14 cellular contexts compared by ENCODE assay signal in genomic region chr3:158718490-158719170, GRCh38. TPM values are rescaled to one million over a fixed set of nuclear protein-coding genes. Genes with fewer than 3 reads are reported as not detected.
DNase-seq lines count a peak whose midpoint lies in the region; TF ChIP-seq lines count a peak whose summit lies in the region.
"Had no signal": no experiment of that assay in that cellular context is flagged by ENCODE, and none has a peak within 500 bp of the region (broad histone marks: within the 10 kb centered on the region; RNA-seq: fewer than 3 reads in every experiment).

No MANE protein-coding gene starts in this region.

- intact Hi-C loops in thyroid gland (cut with DNase I), result no loop called here

- no peak for TF ChIP-seq CTCF in HFFc6 (IDR thresholded peaks at IDR 0.05)
- no peak for TF ChIP-seq CTCF in astrocyte of the spinal cord (IDR thresholded peaks at IDR 0.05; ENCODE audit: low read depth, low read length)
- TF ChIP-seq CTCF in hepatocyte (IDR thresholded peaks at IDR 0.05; ENCODE audit: poor library complexity), result no peak
- no peak for TF ChIP-seq CTCF in thyroid gland (IDR thresholded peaks at IDR 0.05)

- no peaks in the 10 kb centered on the region for H3K27me3 ChIP-seq in ACC112 (ENCODE audit: insufficient read depth, low read length)
- no peaks in the 10 kb centered on the region for H3K27me3 ChIP-seq in hepatocyte
- no peaks in the 10 kb centered on the region for H3K27me3 ChIP-seq in thyroid gland
- H3K27me3 ChIP-seq: adrenal gland; BLaER1 treated with 17β-estradiol and CSF1 and Interleukin-3, amounts not matched to agents 10 nM and 100 nM; spleen had no signal

- H3K79me2 ChIP-seq in ACC112 (ENCODE audit: control insufficient read depth, insufficient read depth, low read length, unreplicated experiment) (no peaks in the 10 kb centered on the region), hepatocyte (peaks cover 2% of the 10 kb centered on the region)

- H3K9me3 ChIP-seq in hepatocyte (ENCODE audit: low read depth) (no peaks in the 10 kb centered on the region), thyroid gland (no peaks in the 10 kb centered on the region)
- H3K9me3 ChIP-seq: adrenal gland, spleen had no signal

- H3K27me3 Mint-ChIP-seq in HFFc6 (ENCODE audit: insufficient read depth), result no peaks in the 10 kb centered on the region; the same call in 1 of the 2 replicates

- WGBS in hepatocyte (ENCODE audit: low lambda C conversion rate, missing lambda C conversion rate), result 84% methylated on average over 5 of the region's 5 CpGs
- 83 to 88% methylated on average over 5 of the region's 5 CpGs for WGBS in thyroid gland, 2 donors

- DNase-seq in HFFc6, result peak; percentile 89
- peak; percentile 98 for DNase-seq in astrocyte of the spinal cord (ENCODE audit: low read depth, low spot score)
- peak; percentile 26 for DNase-seq in hepatocyte (ENCODE audit: low spot score)
- DNase-seq in thyroid gland, result no peak
- no peak for DNase-seq in GM19238 (ENCODE audit: insufficient read length, low spot score)
- DNase-seq in NCI-H2081 treated with DMSO at 0.1 percent for 48 hours (lab: John Stamatoyannopoulos, UW), result no peak
- no peak for DNase-seq in activated T-cell treated with anti-CD3 and anti-CD28 coated beads, Interleukin-2, amount 50 U/mL, for 1 hour
- DNase-seq: activated CD8-positive, alpha-beta memory T cell treated with anti-CD3 and anti-CD28 coated beads for 24 hours; adrenal gland; head of caudate nucleus; NCI-H510A; spleen had no signal

- no peak overlapping the region for H3K4me3 ChIP-seq in ACC112 (ENCODE audit: low read depth, low read length)
- H3K4me3 ChIP-seq in astrocyte of the spinal cord (ENCODE audit: low read depth, low read length), result no peak overlapping the region
- no peak overlapping the region for H3K4me3 ChIP-seq in hepatocyte
- no peak overlapping the region for H3K4me3 ChIP-seq in thyroid gland (replicated peaks in 1 of 3)
- H3K4me3 ChIP-seq: adrenal gland; BLaER1 treated with 17β-estradiol and CSF1 and Interleukin-3, amounts not matched to agents 10 nM and 100 nM; spleen had no signal

- H3K4me2 ChIP-seq in hepatocyte, result no peak overlapping the region
- H3K4me2 ChIP-seq: BLaER1 treated with 17β-estradiol and CSF1 and Interleukin-3, amounts not matched to agents 10 nM and 100 nM had no signal

- no peak for TF ChIP-seq POLR2A in thyroid gland (IDR thresholded peaks at IDR 0.05)

- H2AFZ ChIP-seq in ACC112 (ENCODE audit: low read length, unreplicated experiment) (no peak overlapping the region), hepatocyte (no peak overlapping the region)

- H3K4me1 ChIP-seq in ACC112 (ENCODE audit: control insufficient read depth, insufficient read depth, low read length, unreplicated experiment) (peaks cover 39% of the 10 kb centered on the region), hepatocyte (ENCODE audit: insufficient read depth) (peaks cover 4% of the 10 kb centered on the region), thyroid gland (peaks cover 5 to 11% of the 10 kb centered on the region in 2 donors)

- H3K27ac ChIP-seq in ACC112 (ENCODE audit: low read depth, low read length), result peak overlapping the region; percentile 54
- H3K27ac ChIP-seq in hepatocyte, result peak overlapping the region; percentile 19
- H3K27ac ChIP-seq in thyroid gland, result no peak overlapping the region
- H3K27ac ChIP-seq: adrenal gland; BLaER1 treated with 17β-estradiol and CSF1 and Interleukin-3, amounts not matched to agents 10 nM and 100 nM; spleen had no signal

- H3K4me3 Mint-ChIP-seq in HFFc6, result no peak overlapping the region

- no peaks in the 10 kb centered on the region for H3K9me3 Mint-ChIP-seq in HFFc6

- H3K27ac Mint-ChIP-seq in HFFc6, result peak overlapping the region; percentile 64

- in situ Hi-C loops in astrocyte of the spinal cord (cut with HindIII; ENCODE audit: low sequenced_read_pairs), result no loop called here

- H3K36me3 Mint-ChIP-seq in HFFc6 (ENCODE audit: low read depth), result peaks cover 26% of the 10 kb centered on the region

- no peaks in the 10 kb centered on the region for H4K20me1 ChIP-seq in hepatocyte (ENCODE audit: insufficient read depth, poor library complexity, severe bottlenecking)

- H3K36me3 ChIP-seq in ACC112 (ENCODE audit: insufficient read depth, low read length) (no peaks in the 10 kb centered on the region), hepatocyte (replicated peaks; ENCODE audit: insufficient read depth, low read depth) (no peaks in the 10 kb centered on the region), thyroid gland (no peaks in the 10 kb centered on the region)
- H3K36me3 ChIP-seq: adrenal gland had no signal

- H3K9me2 ChIP-seq in hepatocyte (replicated peaks; ENCODE audit: insufficient read depth), result no peaks in the 10 kb centered on the region

- H3K4me1 Mint-ChIP-seq in HFFc6 (ENCODE audit: low read depth), result peaks cover 78% of the 10 kb centered on the region

RNA-seq across cellular contexts. Expression of gene RARRES1, which starts 13.6 kb away (rescaled TPM):
- 1 to 10 TPM in 1 of 6 experiments, under 1 TPM in 4, not detected in 1; 0.51 to 1.3 (median 0.77) TPM for total RNA-seq in HFFc6 (2021; fragmentation: NEBNext Ultra II Directional; extraction: Animal tissue kit (Norgen Biotek cat#: 25700))
- total RNA-seq in hepatocyte (73.1 and 90.3 TPM in 2 replicates), thyroid gland (100 to 1,000 TPM in 1 of 4 donors, 10 to 100 TPM in 1, 1 to 10 TPM in 2; 4.8 to 394 (median 21.4) TPM)
- 36.9 and 40.7 TPM in 2 replicates for polyA plus RNA-seq in hepatocyte

RNA-seq across cellular contexts. Expression of gene LXN, which starts 46.2 kb away (rescaled TPM):
- 10 to 100 TPM; 12.2 to 18.8 (median 16.2) TPM for total RNA-seq in HFFc6 (2021; fragmentation: NEBNext Ultra II Directional; extraction: Animal tissue kit (Norgen Biotek cat#: 25700))
- 19.6 and 26.6 TPM in 2 replicates for total RNA-seq in hepatocyte
- 21.3 and 24.8 TPM in 2 replicates for polyA plus RNA-seq in hepatocyte
- total RNA-seq in thyroid gland, result 10 to 100 TPM; 16.8 to 42.3 (median 22.7) TPM

Comparison
In these comparisons a context has a peak if more than half of its experiments do, and no peak if none do; other contexts are left out.
1. H3K27ac ChIP-seq: peak in ACC112 (single experiment) and hepatocyte (single experiment); none in thyroid gland (0 of 3).
2. DNase-seq: peak in HFFc6 (single experiment), astrocyte of the spinal cord (single experiment) and hepatocyte (single experiment); none in thyroid gland (0 of 2), GM19238 (single experiment), NCI-H2081 treated with DMSO at 0.1 percent for 48 hours (single experiment) and activated T-cell treated with anti-CD3 and anti-CD28 coated beads, Interleukin-2, amount 50 U/mL, for 1 hour (single experiment).